Comparison of ENCODE assay signal across 21 cellular contexts in the genomic region with DNA sequence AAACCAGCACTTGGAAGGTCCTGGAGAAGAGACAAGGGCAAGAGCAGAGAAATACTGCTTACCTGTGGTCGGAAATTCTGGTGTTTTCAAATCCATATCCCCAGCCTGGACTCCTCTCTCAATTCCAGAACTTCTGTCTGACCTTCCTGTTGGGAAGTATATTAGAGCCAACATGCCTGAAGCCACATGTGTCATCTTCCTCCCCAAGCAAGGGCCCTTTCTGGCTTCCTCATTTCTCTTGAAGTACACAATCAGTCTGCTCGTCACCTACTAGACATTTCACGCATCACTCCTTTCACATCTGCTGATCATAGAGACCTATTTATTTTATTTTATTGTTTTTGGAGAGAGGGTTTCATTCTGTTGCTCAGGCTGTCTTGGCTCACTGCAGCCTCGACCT. TPM values are rescaled to one million over a fixed set of nuclear protein-coding genes. Genes with fewer than 3 reads are reported as not detected.
DNase-seq lines count a peak whose midpoint lies in the region; ATAC-seq and TF ChIP-seq lines count a peak whose summit lies in the region.
"Had no signal": no experiment of that assay in that cellular context is flagged by ENCODE, and none has a peak within 500 bp of the region (broad histone marks: within the 10 kb centered on the region; RNA-seq: fewer than 3 reads in every experiment).

No MANE protein-coding gene starts in this region.

- peak; percentile 80 for DNase-seq in MCF 10A (ENCODE audit: unreplicated experiment)
- DNase-seq in breast epithelium (ENCODE audit: low spot score in 2 of 2): no peak
- DNase-seq in RPMI7951 (ENCODE audit: low read depth): peak; percentile 93
- DNase-seq in effector memory CD8-positive, alpha-beta T cell: no peak
- no peak for DNase-seq in stimulated activated naive B cell treated with anti-CD40 and anti-IgM and Interleukin-4, amounts not matched to agents 10 μg/mL and 1 μg/mL and 100 μg/mL, for 72 hours
- DNase-seq in nucleus accumbens (lab: John Stamatoyannopoulos, UW): no peak
- DNase-seq in osteoblast (ENCODE audit: insufficient read length, low spot score, missing footprints): no peak
- no peak for DNase-seq in lower leg skin (ENCODE audit: low spot score in 2 of 2)
- DNase-seq: 8988T; activated CD8-positive, alpha-beta memory T cell treated with anti-CD3 and anti-CD28 coated beads, Interleukin-2, amount 10 ng/mL, durations not matched to agents 7 days and 5 days; activated naive CD8-positive, alpha-beta T cell treated with anti-CD3 and anti-CD28 coated beads for 36 hours; GF-D8; NCI-H1417 treated with DMSO at 0.1 percent for 48 hours; NCI-H69; SJCRH30; spleen; uterus had no signal

- no peak overlapping the region for H3K27ac Mint-ChIP-seq in MCF 10A (ENCODE audit: low read depth, unreplicated experiment)
- no peak overlapping the region for H3K27ac Mint-ChIP-seq in effector memory CD8-positive, alpha-beta T cell
- H3K27ac Mint-ChIP-seq in stimulated activated naive B cell treated with anti-CD40 and anti-IgM and Interleukin-4, amounts not matched to agents 10 μg/mL and 1 μg/mL and 100 μg/mL, for 72 hours: no peak overlapping the region
- H3K27ac Mint-ChIP-seq: activated CD8-positive, alpha-beta memory T cell treated with anti-CD3 and anti-CD28 coated beads, Interleukin-2, amount 10 ng/mL, durations not matched to agents 7 days and 5 days; activated naive CD8-positive, alpha-beta T cell treated with anti-CD3 and anti-CD28 coated beads for 36 hours; activated T-helper 17 cell treated with anti-CD3 and anti-CD28 coated beads, Interleukin-2, amount 50 U/mL, for 72 hours; brain had no signal

- no peaks in the 10 kb centered on the region for H3K4me1 ChIP-seq in breast epithelium
- H3K4me1 ChIP-seq in osteoblast (ENCODE audit: insufficient read depth, low read length): peaks cover 6% of the 10 kb centered on the region
- H3K4me1 ChIP-seq: SJCRH30, uterus had no signal

- TF ChIP-seq POLR2A in breast epithelium (IDR thresholded peaks at IDR 0.05) (no peak), lower leg skin (IDR thresholded peaks at IDR 0.05) (no peak)

- peak; percentile 27 for ATAC-seq in effector memory CD8-positive, alpha-beta T cell (replicated peaks)
- peak; percentile 72 to 83 for ATAC-seq in stimulated activated naive B cell treated with anti-CD40 and anti-IgM and Interleukin-4, amounts not matched to agents 10 μg/mL and 1 μg/mL and 100 μg/mL, for 72 hours (replicated peaks)
- ATAC-seq: activated CD4-positive, CD25-positive, alpha-beta regulatory T cell treated with anti-CD3 and anti-CD28 coated beads, Interleukin-2, amount 50 U/mL, for 24 hours; activated CD8-positive, alpha-beta memory T cell treated with anti-CD3 and anti-CD28 coated beads, Interleukin-2, amount 10 ng/mL, durations not matched to agents 7 days and 5 days; activated T-helper 17 cell treated with anti-CD3 and anti-CD28 coated beads, Interleukin-2, amount 50 U/mL, for 72 hours; HCT116 had no signal

- H3K27ac ChIP-seq in breast epithelium: no peak overlapping the region
- H3K27ac ChIP-seq in osteoblast (ENCODE audit: low read depth, low read length): no peak overlapping the region
- H3K27ac ChIP-seq: SJCRH30, uterus had no signal

- no peak overlapping the region for H2AFZ ChIP-seq in osteoblast (ENCODE audit: low read length)

- peaks cover 13% of the 10 kb centered on the region for H3K4me1 Mint-ChIP-seq in MCF 10A (ENCODE audit: insufficient read depth, unreplicated experiment)
- peaks cover 11 to 14% of the 10 kb centered on the region in 2 donors for H3K4me1 Mint-ChIP-seq in effector memory CD8-positive, alpha-beta T cell (ENCODE audit: low read depth in 2 of 2)
- peaks cover 43 to 46% of the 10 kb centered on the region in 2 donors for H3K4me1 Mint-ChIP-seq in stimulated activated naive B cell treated with anti-CD40 and anti-IgM and Interleukin-4, amounts not matched to agents 10 μg/mL and 1 μg/mL and 100 μg/mL, for 72 hours
- H3K4me1 Mint-ChIP-seq: brain had no signal

- intact Hi-C loops in MCF 10A (cut with micrococcal nuclease) (no loop called here), breast epithelium (cut with DNase I; ENCODE audit: low total_unique reads) (no loop called here), lower leg skin (cut with DNase I; ENCODE audit: low total_unique reads) (loop anchor here (10.0 kb wide), 1 partner anchor 284 kb away; no protein-coding TSS in a partner anchor)

- H3K36me3 ChIP-seq in breast epithelium: peaks cover 2% of the 10 kb centered on the region
- H3K36me3 ChIP-seq in osteoblast (ENCODE audit: insufficient read depth, low read length): peaks cover 26% of the 10 kb centered on the region
- H3K36me3 ChIP-seq: SJCRH30, uterus had no signal

- H3K79me2 ChIP-seq in osteoblast (ENCODE audit: insufficient read depth, low read length): no peaks in the 10 kb centered on the region

- H3K4me3 ChIP-seq in breast epithelium (no peak overlapping the region), osteoblast (ENCODE audit: insufficient read depth, low read length) (no peak overlapping the region), lower leg skin (ENCODE audit: low read depth, poor library complexity, severe bottlenecking) (no peak overlapping the region)
- H3K4me3 ChIP-seq: SJCRH30, spleen, uterus had no signal

- no peak overlapping the region for H3K4me2 ChIP-seq in osteoblast (ENCODE audit: insufficient read depth, low read length)

- peaks cover 38% of the 10 kb centered on the region for H3K36me3 Mint-ChIP-seq in MCF 10A (ENCODE audit: insufficient read depth, unreplicated experiment)
- peaks cover 35% of the 10 kb centered on the region for H3K36me3 Mint-ChIP-seq in effector memory CD8-positive, alpha-beta T cell (ENCODE audit: insufficient read depth)
- H3K36me3 Mint-ChIP-seq in stimulated activated naive B cell treated with anti-CD40 and anti-IgM and Interleukin-4, amounts not matched to agents 10 μg/mL and 1 μg/mL and 100 μg/mL, for 72 hours: peaks cover 41 to 60% of the 10 kb centered on the region in 2 donors
- H3K36me3 Mint-ChIP-seq: brain had no signal

- 77 to 84% methylated on average over 4 of the region's 4 CpGs for WGBS in lower leg skin, 2 donors

- POLR2A ChIA-PET in MCF 10A (lab: Yijun Ruan, JAX): interaction anchor here (1.5 kb wide), 1 partner anchor 9 kb away, joined by 7 read pairs; the partner anchor contains the start of gene PARP14

- no TSS peak for BruUV-seq in MCF 10A (replicated peaks; lab: Mats Ljungman, UMichigan)

- no peaks in the 10 kb centered on the region for H4K20me1 ChIP-seq in osteoblast (ENCODE audit: insufficient read depth, low read length)

- no peaks in the 10 kb centered on the region for H3K9me3 Mint-ChIP-seq in MCF 10A (ENCODE audit: unreplicated experiment)
- no peaks in the 10 kb centered on the region for H3K9me3 Mint-ChIP-seq in effector memory CD8-positive, alpha-beta T cell
- no peaks in the 10 kb centered on the region for H3K9me3 Mint-ChIP-seq in stimulated activated naive B cell treated with anti-CD40 and anti-IgM and Interleukin-4, amounts not matched to agents 10 μg/mL and 1 μg/mL and 100 μg/mL, for 72 hours
- H3K9me3 Mint-ChIP-seq: activated naive CD8-positive, alpha-beta T cell treated with anti-CD3 and anti-CD28 coated beads for 36 hours; activated T-helper 17 cell treated with anti-CD3 and anti-CD28 coated beads, Interleukin-2, amount 50 U/mL, for 72 hours; brain had no signal

- TF ChIP-seq CTCF in MCF 10A (IDR thresholded peaks at IDR 0.05; ENCODE audit: unreplicated experiment): no peak
- no peak for TF ChIP-seq CTCF in breast epithelium (IDR thresholded peaks at IDR 0.05)
- no peak for TF ChIP-seq CTCF in osteoblast (IDR thresholded peaks at IDR 0.05; ENCODE audit: extremely low read depth, low read depth, low read length)
- no peak for TF ChIP-seq CTCF in lower leg skin (IDR thresholded peaks at IDR 0.05)

- H3K4me3 Mint-ChIP-seq in MCF 10A (ENCODE audit: unreplicated experiment): no peak overlapping the region
- no peak overlapping the region for H3K4me3 Mint-ChIP-seq in effector memory CD8-positive, alpha-beta T cell
- H3K4me3 Mint-ChIP-seq in stimulated activated naive B cell treated with anti-CD40 and anti-IgM and Interleukin-4, amounts not matched to agents 10 μg/mL and 1 μg/mL and 100 μg/mL, for 72 hours: no peak overlapping the region
- H3K4me3 Mint-ChIP-seq: activated CD8-positive, alpha-beta memory T cell treated with anti-CD3 and anti-CD28 coated beads, Interleukin-2, amount 10 ng/mL, durations not matched to agents 7 days and 5 days; activated naive CD8-positive, alpha-beta T cell treated with anti-CD3 and anti-CD28 coated beads for 36 hours; activated T-helper 17 cell treated with anti-CD3 and anti-CD28 coated beads, Interleukin-2, amount 50 U/mL, for 72 hours; brain had no signal

- CTCF ChIA-PET in MCF 10A (lab: Yijun Ruan, JAX): interaction anchor here (0.7 to 2.0 kb wide), 4 partner anchors 10 to 129 kb away, joined by 3 to 7 read pairs (median 4); no protein-coding TSS in a partner anchor

- H3K9me3 ChIP-seq in breast epithelium (no peaks in the 10 kb centered on the region), osteoblast (ENCODE audit: low read depth, low read length) (no peaks in the 10 kb centered on the region)
- H3K9me3 ChIP-seq: SJCRH30, spleen, uterus had no signal

- H3K27me3 Mint-ChIP-seq in MCF 10A (ENCODE audit: insufficient read depth, unreplicated experiment): no peaks in the 10 kb centered on the region
- H3K27me3 Mint-ChIP-seq in effector memory CD8-positive, alpha-beta T cell: no peaks in the 10 kb centered on the region
- no peaks in the 10 kb centered on the region for H3K27me3 Mint-ChIP-seq in stimulated activated naive B cell treated with anti-CD40 and anti-IgM and Interleukin-4, amounts not matched to agents 10 μg/mL and 1 μg/mL and 100 μg/mL, for 72 hours
- H3K27me3 Mint-ChIP-seq: activated CD8-positive, alpha-beta memory T cell treated with anti-CD3 and anti-CD28 coated beads, Interleukin-2, amount 10 ng/mL, durations not matched to agents 7 days and 5 days; activated naive CD8-positive, alpha-beta T cell treated with anti-CD3 and anti-CD28 coated beads for 36 hours; activated T-helper 17 cell treated with anti-CD3 and anti-CD28 coated beads, Interleukin-2, amount 50 U/mL, for 72 hours had no signal

- H3K27me3 ChIP-seq in breast epithelium (no peaks in the 10 kb centered on the region), osteoblast (ENCODE audit: insufficient read depth, low read length) (no peaks in the 10 kb centered on the region)
- H3K27me3 ChIP-seq: SJCRH30, spleen, uterus had no signal

RNA-seq across cellular contexts. Expression of gene PARP14, which starts 8.4 kb away (rescaled TPM):
- total RNA-seq in MCF 10A (2022) (15.5 and 23.8 TPM in 2 replicates), breast epithelium (10 to 100 TPM; 42.9 to 57.0 (median 49.8) TPM), osteoblast (67.2 and 84.3 TPM in 2 replicates), lower leg skin (10 to 100 TPM in 2 of 4 donors, 1 to 10 TPM in 2; 4.9 to 14.5 (median 9.4) TPM)
- 73.7 and 113 TPM in 2 replicates for total RNA-seq in RPMI7951 (2014; rRNA removed; shearing (Covaris generic))

Comparison
In these comparisons a context has a peak if more than half of its experiments do, and no peak if none do; other contexts are left out.
1. DNase-seq: peak in MCF 10A (single experiment) and RPMI7951 (single experiment); none in breast epithelium (0 of 2), effector memory CD8-positive, alpha-beta T cell (0 of 3), stimulated activated naive B cell treated with anti-CD40 and anti-IgM and Interleukin-4, amounts not matched to agents 10 μg/mL and 1 μg/mL and 100 μg/mL, for 72 hours (single experiment), nucleus accumbens (0 of 56), osteoblast (single experiment) and lower leg skin (0 of 2).